ENCODE assay signal across 18 cellular contexts in genomic region chr16:57356547-57356946, GRCh38. TPM values are rescaled to one million over a fixed set of nuclear protein-coding genes. Genes with fewer than 3 reads are reported as not detected.
DNase-seq lines count a peak whose midpoint lies in the region; ATAC-seq and TF ChIP-seq lines count a peak whose summit lies in the region.
"Had no signal": no experiment of that assay in that cellular context is flagged by ENCODE, and none has a peak within 500 bp of the region (broad histone marks: within the 10 kb centered on the region; RNA-seq: fewer than 3 reads in every experiment).

No MANE protein-coding gene starts in this region.

- 82 to 97% (median 93%) methylated on average over 2 to 4 of the region's 4 CpGs for WGBS in stomach, 5 donors

- peaks cover 9% of the 10 kb centered on the region for H3K4me1 Mint-ChIP-seq in activated CD8-positive, alpha-beta memory T cell treated with anti-CD3 and anti-CD28 coated beads, Interleukin-2, amount 10 ng/mL, durations not matched to agents 7 days and 5 days
- no peaks in the 10 kb centered on the region for H3K4me1 Mint-ChIP-seq in chondrocyte (ENCODE audit: low read depth)

- no peaks in the 10 kb centered on the region for H3K36me3 Mint-ChIP-seq in activated CD8-positive, alpha-beta memory T cell treated with anti-CD3 and anti-CD28 coated beads, Interleukin-2, amount 10 ng/mL, durations not matched to agents 7 days and 5 days
- peaks cover 3% of the 10 kb centered on the region for H3K36me3 Mint-ChIP-seq in chondrocyte (ENCODE audit: low read depth)

- no peak overlapping the region for H3K4me3 Mint-ChIP-seq in activated CD8-positive, alpha-beta memory T cell treated with anti-CD3 and anti-CD28 coated beads, Interleukin-2, amount 10 ng/mL, durations not matched to agents 7 days and 5 days
- H3K4me3 Mint-ChIP-seq in chondrocyte (ENCODE audit: unreplicated experiment), result no peak overlapping the region
- H3K4me3 Mint-ChIP-seq: CD4-positive, alpha-beta T cell; GM23338 had no signal

- H3K27me3 Mint-ChIP-seq in activated CD8-positive, alpha-beta memory T cell treated with anti-CD3 and anti-CD28 coated beads, Interleukin-2, amount 10 ng/mL, durations not matched to agents 7 days and 5 days, result peaks cover 22% of the 10 kb centered on the region
- peaks cover 20% of the 10 kb centered on the region for H3K27me3 Mint-ChIP-seq in chondrocyte (ENCODE audit: low read depth)
- H3K27me3 Mint-ChIP-seq: CD4-positive, alpha-beta T cell had no signal

- intact Hi-C loops in posterior vena cava (cut with DNase I), result no loop called here
- intact Hi-C loops in stomach (cut with DNase I; ENCODE audit: low total_unique reads), result no loop called here

- TF ChIP-seq CTCF in chondrocyte (IDR thresholded peaks at IDR 0.05) (no peak), stomach (IDR thresholded peaks at IDR 0.05) (no peak), foreskin fibroblast (IDR thresholded peaks at IDR 0.05; ENCODE audit: low read depth, low read length) (no peak)

- DNase-seq in activated CD8-positive, alpha-beta memory T cell treated with anti-CD3 and anti-CD28 coated beads, Interleukin-2, amount 50 U/mL, for 48 hours, result peak; percentile 22
- no peak for DNase-seq in activated CD8-positive, alpha-beta memory T cell treated with anti-CD3 and anti-CD28 coated beads, Interleukin-2, amount 10 ng/mL, durations not matched to agents 7 days and 5 days
- DNase-seq in chondrocyte (ENCODE audit: low spot score), result peak; percentile 28
- DNase-seq in posterior vena cava (ENCODE audit: low spot score), result peak; percentile 28
- DNase-seq in stomach, result peak; percentile 8
- DNase-seq in foreskin fibroblast, result no peak
- DNase-seq: AML-193; Caco-2; CD4-positive, alpha-beta T cell; HCEC 1CT; IMR-90 had no signal

- peaks cover 0 to 6% (median 0%) of the 10 kb centered on the region in 3 donors for H3K27me3 ChIP-seq in stomach

- no peaks in the 10 kb centered on the region for H3K4me1 ChIP-seq in stomach
- H3K4me1 ChIP-seq: A549, Caco-2 had no signal

- no peak for ATAC-seq in activated CD8-positive, alpha-beta memory T cell treated with anti-CD3 and anti-CD28 coated beads, Interleukin-2, amount 10 ng/mL, durations not matched to agents 7 days and 5 days
- ATAC-seq in GM18868 (IDR thresholded peaks at IDR 0.05; ENCODE audit: unreplicated experiment), result no peak
- ATAC-seq: A549, GM23338 had no signal

- CTCF ChIA-PET in activated CD8-positive, alpha-beta memory T cell treated with anti-CD3 and anti-CD28 coated beads, Interleukin-2, amount 10 ng/mL, durations not matched to agents 7 days and 5 days (lab: Charles Lee), result no interaction called here

- no peak overlapping the region for H3K4me3 ChIP-seq in stomach
- H3K4me3 ChIP-seq in foreskin fibroblast (ENCODE audit: low read depth in 1 of 2, low read length in 2 of 2), result no peak overlapping the region
- H3K4me3 ChIP-seq: A549, GM23338 had no signal

- TF ChIP-seq POLR2A in stomach (IDR thresholded peaks at IDR 0.05), result no peak

- H3K36me3 ChIP-seq in stomach, result no peaks in the 10 kb centered on the region

- H3K27ac Mint-ChIP-seq in activated CD8-positive, alpha-beta memory T cell treated with anti-CD3 and anti-CD28 coated beads, Interleukin-2, amount 10 ng/mL, durations not matched to agents 7 days and 5 days, result no peak overlapping the region
- H3K27ac Mint-ChIP-seq in chondrocyte (ENCODE audit: unreplicated experiment), result no peak overlapping the region
- H3K27ac Mint-ChIP-seq: CD4-positive, alpha-beta T cell; GM23338 had no signal

- no peaks in the 10 kb centered on the region for H3K9me3 Mint-ChIP-seq in activated CD8-positive, alpha-beta memory T cell treated with anti-CD3 and anti-CD28 coated beads, Interleukin-2, amount 10 ng/mL, durations not matched to agents 7 days and 5 days (ENCODE audit: low read depth)
- H3K9me3 Mint-ChIP-seq in chondrocyte (ENCODE audit: low read depth), result no peaks in the 10 kb centered on the region
- H3K9me3 Mint-ChIP-seq: CD4-positive, alpha-beta T cell; GM23338 had no signal

- no peak overlapping the region for H3K27ac ChIP-seq in stomach
- H3K27ac ChIP-seq: 22Rv1, A549, C4-2B had no signal

- no peaks in the 10 kb centered on the region for H3K9me3 ChIP-seq in stomach
- H3K9me3 ChIP-seq: A549, Caco-2 had no signal

- TF ChIP-seq EP300 in stomach (IDR thresholded peaks at IDR 0.05), result no peak

RNA-seq across cellular contexts. Expression of gene CCL22, which starts 2.0 kb away (rescaled TPM):
- 10 to 100 TPM in 1 of 2 experiments, not detected in 1; 10.0 TPM for total RNA-seq in activated CD8-positive, alpha-beta memory T cell treated with anti-CD3 and anti-CD28 coated beads, Interleukin-2, amount 10 ng/mL, durations not matched to agents 7 days and 5 days
- total RNA-seq in chondrocyte, result not detected in 3 replicates
- total RNA-seq in posterior vena cava, result under 1 TPM; 0.19 to 0.46 TPM
- total RNA-seq in stomach, result under 1 TPM in 1 of 5 donors, not detected in 4; 0.37 TPM
- polyA plus RNA-seq in stomach, result under 1 TPM; 0.12 to 0.45 (median 0.15) TPM
- total RNA-seq: CD4-positive, alpha-beta T cell; GM23338; HT1080; IMR-90 had no signal
- polyA plus RNA-seq: A549, BJ, IMR-90 had no signal

RNA-seq across cellular contexts. Expression of gene CX3CL1, which starts 15.7 kb away (rescaled TPM):
- total RNA-seq in activated CD8-positive, alpha-beta memory T cell treated with anti-CD3 and anti-CD28 coated beads, Interleukin-2, amount 10 ng/mL, durations not matched to agents 7 days and 5 days, result not detected
- 11.2 to 47.9 TPM (median 46.0 TPM) in 3 replicates for total RNA-seq in chondrocyte
- total RNA-seq in posterior vena cava, result 10 to 100 TPM; 36.2 to 45.2 TPM
- total RNA-seq in stomach, result 10 to 100 TPM in 1 of 5 donors, 1 to 10 TPM in 2, not detected in 2; 1.3 to 43.8 (median 7.1) TPM
- 10 to 100 TPM in 1 of 3 donors, 1 to 10 TPM in 2; 3.2 to 11.5 (median 6.4) TPM for polyA plus RNA-seq in stomach
- total RNA-seq: Caco-2; CD4-positive, alpha-beta T cell had no signal

RNA-seq across cellular contexts. Expression of gene CCL17, which starts 48.0 kb away (rescaled TPM):
- total RNA-seq in activated CD8-positive, alpha-beta memory T cell treated with anti-CD3 and anti-CD28 coated beads, Interleukin-2, amount 10 ng/mL, durations not matched to agents 7 days and 5 days, result under 1 TPM in 1 of 2 experiments, not detected in 1; 0.59 TPM
- total RNA-seq in chondrocyte, result not detected in 3 replicates
- not detected for total RNA-seq in posterior vena cava
- total RNA-seq in stomach, result not detected
- 1 to 10 TPM in 1 of 3 donors, not detected in 2; 3.9 TPM for polyA plus RNA-seq in stomach
- total RNA-seq: Caco-2; CD4-positive, alpha-beta T cell; GM23338; HT1080; IMR-90 had no signal
- polyA plus RNA-seq: A549, BJ, GM23338, IMR-90 had no signal

Comparison
In these comparisons a context has a peak if more than half of its experiments do, and no peak if none do; other contexts are left out.
1. DNase-seq: peak in activated CD8-positive, alpha-beta memory T cell treated with anti-CD3 and anti-CD28 coated beads, Interleukin-2, amount 50 U/mL, for 48 hours (single experiment), chondrocyte (single experiment), posterior vena cava (single experiment) and stomach (single experiment); none in activated CD8-positive, alpha-beta memory T cell treated with anti-CD3 and anti-CD28 coated beads, Interleukin-2, amount 10 ng/mL, durations not matched to agents 7 days and 5 days (single experiment) and foreskin fibroblast (0 of 2).